Comparison of ENCODE assay signal across 13 cellular contexts in the genomic region with DNA sequence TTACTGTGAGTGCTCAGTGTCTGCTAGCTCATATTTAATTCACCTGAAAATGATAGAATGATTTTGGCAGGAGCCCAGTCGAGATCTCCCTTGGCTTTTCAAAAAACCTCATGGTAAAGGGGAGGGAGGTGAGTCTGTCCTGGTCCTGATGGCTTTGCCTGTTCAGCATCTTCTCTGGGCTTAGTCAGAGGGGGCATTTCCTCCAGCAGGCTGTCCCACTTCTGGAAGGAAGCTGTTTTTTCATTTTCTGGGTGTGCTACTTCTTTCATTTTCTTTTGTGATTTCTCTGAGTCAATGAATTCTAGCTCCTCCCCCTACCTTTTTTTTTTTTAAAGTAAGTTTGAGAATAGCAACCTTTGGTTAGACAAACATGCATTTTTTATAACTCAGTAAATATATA. TPM values are rescaled to one million over a fixed set of nuclear protein-coding genes. Genes with fewer than 3 reads are reported as not detected.
DNase-seq lines count a peak whose midpoint lies in the region; ATAC-seq and TF ChIP-seq lines count a peak whose summit lies in the region.
"Had no signal": no experiment of that assay in that cellular context is flagged by ENCODE, and none has a peak within 500 bp of the region (broad histone marks: within the 10 kb centered on the region; RNA-seq: fewer than 3 reads in every experiment).

No MANE protein-coding gene starts in this region.

- no peaks in the 10 kb centered on the region for H4K20me1 ChIP-seq in DND-41 (ENCODE audit: insufficient read depth, low read length)
- no peaks in the 10 kb centered on the region for H4K20me1 ChIP-seq in MM.1S (ENCODE audit: insufficient read depth, low read length)
- H4K20me1 ChIP-seq in hepatocyte (ENCODE audit: insufficient read depth, poor library complexity, severe bottlenecking), result no peaks in the 10 kb centered on the region

- peak; percentile 66 for ATAC-seq in DND-41 (ENCODE audit: insufficient read depth, low read depth)
- peak; percentile 58 for ATAC-seq in GM18867 (IDR thresholded peaks at IDR 0.05; ENCODE audit: unreplicated experiment)
- ATAC-seq in GM18858 (IDR thresholded peaks at IDR 0.05; ENCODE audit: unreplicated experiment), result no peak

- H3K9me3 ChIP-seq in DND-41 (ENCODE audit: insufficient read depth, low read length, severe bottlenecking) (no peaks in the 10 kb centered on the region), MM.1S (replicated peaks; ENCODE audit: insufficient read depth, low read length) (no peaks in the 10 kb centered on the region), hepatocyte (ENCODE audit: low read depth) (no peaks in the 10 kb centered on the region)

- H2BK120ac ChIP-seq in mesendoderm (ENCODE audit: low read depth, low read length), result no peak overlapping the region

- no peak overlapping the region for H2BK15ac ChIP-seq in mesendoderm (replicated peaks; ENCODE audit: low read depth)

- no peaks in the 10 kb centered on the region for H3K79me2 ChIP-seq in DND-41 (ENCODE audit: insufficient read depth, low read length)
- H3K79me2 ChIP-seq in MM.1S (ENCODE audit: low read length), result no peaks in the 10 kb centered on the region
- H3K79me2 ChIP-seq in hepatocyte, result no peaks in the 10 kb centered on the region
- no peaks in the 10 kb centered on the region for H3K79me2 ChIP-seq in mesendoderm (ENCODE audit: control insufficient read depth, insufficient read depth, low read length)

- H4K8ac ChIP-seq in mesendoderm (ENCODE audit: low read depth, low read length), result no peak overlapping the region

- no peak overlapping the region for H3K9ac ChIP-seq in DND-41 (ENCODE audit: low read depth, low read length)
- H3K9ac ChIP-seq in MM.1S (ENCODE audit: low read length), result peak overlapping the region; percentile 8; the same call in 1 of the 2 replicates
- no peak overlapping the region for H3K9ac ChIP-seq in mesendoderm (ENCODE audit: low read length)

- H3K9me2 ChIP-seq in MM.1S (replicated peaks; ENCODE audit: insufficient read depth, low read length) (no peaks in the 10 kb centered on the region), hepatocyte (replicated peaks; ENCODE audit: insufficient read depth) (no peaks in the 10 kb centered on the region)

- H3K36me3 ChIP-seq in DND-41 (ENCODE audit: insufficient read depth, low read length), result no peaks in the 10 kb centered on the region
- no peaks in the 10 kb centered on the region for H3K36me3 ChIP-seq in MM.1S (replicated peaks; ENCODE audit: insufficient read depth, low read length)
- H3K36me3 ChIP-seq in hepatocyte (replicated peaks; ENCODE audit: insufficient read depth, low read depth), result no peaks in the 10 kb centered on the region
- no peaks in the 10 kb centered on the region for H3K36me3 ChIP-seq in mesendoderm (ENCODE audit: control insufficient read depth, insufficient read depth, low read length)

- H3K79me1 ChIP-seq in mesendoderm (ENCODE audit: low read length), result no peaks in the 10 kb centered on the region

- H3K27me3 ChIP-seq in DND-41 (ENCODE audit: insufficient read depth, low read length, poor library complexity) (no peaks in the 10 kb centered on the region), MM.1S (replicated peaks; ENCODE audit: insufficient read depth, low read length) (no peaks in the 10 kb centered on the region), hepatocyte (no peaks in the 10 kb centered on the region), mesendoderm (ENCODE audit: insufficient read depth, low read length, poor library complexity) (no peaks in the 10 kb centered on the region)

- DNase-seq in DND-41 (no peak), MM.1S (peak; percentile 51), choroid plexus epithelial cell (ENCODE audit: low read depth) (peak; percentile 29), hepatocyte (ENCODE audit: low spot score) (no peak), mesendoderm (no peak)
- no peak for DNase-seq in activated CD4-positive, CD25-positive, alpha-beta regulatory T cell (lab: John Stamatoyannopoulos, UW)
- DNase-seq: DMS79 treated with DMSO at 0.1 percent for 48 hours; NCI-H1092 treated with DMSO at 0.1 percent for 48 hours; retina; stimulated activated naive CD4-positive, alpha-beta T cell; SW 1271 had no signal

- H3K4me1 ChIP-seq in DND-41 (ENCODE audit: insufficient read depth, low read length) (peaks cover 6% of the 10 kb centered on the region; the same call in 1 of the 2 replicates), MM.1S (ENCODE audit: low read length) (peaks cover 14% of the 10 kb centered on the region), hepatocyte (ENCODE audit: insufficient read depth) (no peaks in the 10 kb centered on the region), mesendoderm (ENCODE audit: control insufficient read depth, low read depth, low read length) (no peaks in the 10 kb centered on the region)

- H2AK5ac ChIP-seq in mesendoderm (ENCODE audit: low read length), result no peak overlapping the region

- no peak overlapping the region for H3K56ac ChIP-seq in mesendoderm (ENCODE audit: low read length)

- H3K4me3 ChIP-seq in DND-41 (ENCODE audit: low read depth in 1 of 2, low read length in 2 of 2) (no peak overlapping the region), MM.1S (ENCODE audit: low read length) (no peak overlapping the region), choroid plexus epithelial cell (ENCODE audit: low read depth, low read length) (no peak overlapping the region), hepatocyte (no peak overlapping the region), mesendoderm (ENCODE audit: low read length) (no peak overlapping the region)

- H3K23ac ChIP-seq in mesendoderm (ENCODE audit: low read length), result no peak overlapping the region

- H3K4me2 ChIP-seq in DND-41 (ENCODE audit: insufficient read depth, low read length) (no peak overlapping the region), MM.1S (ENCODE audit: low read depth, low read length) (peak overlapping the region; percentile 54), hepatocyte (no peak overlapping the region), mesendoderm (ENCODE audit: low read length) (no peak overlapping the region)

- WGBS in hepatocyte (ENCODE audit: low lambda C conversion rate, missing lambda C conversion rate), result 83% methylated on average over 1 of the region's 1 CpG
- WGBS in mesendoderm (ENCODE audit: extremely low coverage, insufficient coverage, low lambda C conversion rate), result no CpG with 5 or more reads among the region's 1 CpG

- no peak overlapping the region for H2AFZ ChIP-seq in DND-41 (ENCODE audit: low read depth, low read length)
- H2AFZ ChIP-seq in MM.1S (ENCODE audit: low read length), result peak overlapping the region; percentile 63
- no peak overlapping the region for H2AFZ ChIP-seq in hepatocyte

- no peak overlapping the region for H4K5ac ChIP-seq in mesendoderm (ENCODE audit: low read length)

- no peak overlapping the region for H3K4ac ChIP-seq in mesendoderm (ENCODE audit: low read depth, low read length)

- no peaks in the 10 kb centered on the region; the same call in 1 of the 2 replicates for H3F3A ChIP-seq in MM.1S (ENCODE audit: insufficient read depth, low read length)

- H3K18ac ChIP-seq in mesendoderm (ENCODE audit: low read length), result no peak overlapping the region

- no peak overlapping the region for H2BK5ac ChIP-seq in mesendoderm (ENCODE audit: low read length)

- H3K27ac ChIP-seq in DND-41 (ENCODE audit: low read length) (no peak overlapping the region), MM.1S (ENCODE audit: low read length) (peak overlapping the region; percentile 42; the same call in 1 of the 2 replicates), hepatocyte (no peak overlapping the region), mesendoderm (ENCODE audit: low read depth, low read length) (no peak overlapping the region)

- TF ChIP-seq CTCF in DND-41 (IDR thresholded peaks at IDR 0.05; ENCODE audit: borderline replicate concordance, extremely low read depth, low read length, poor library complexity, severe bottlenecking), result no peak
- no peak for TF ChIP-seq CTCF in MM.1S (IDR thresholded peaks at IDR 0.05; ENCODE audit: low read length)
- peak; percentile 7 for TF ChIP-seq CTCF in choroid plexus epithelial cell (conservative IDR thresholded peaks at IDR 0.05; ENCODE audit: low read depth, low read length)
- TF ChIP-seq CTCF in hepatocyte (IDR thresholded peaks at IDR 0.05; ENCODE audit: poor library complexity), result no peak

RNA-seq across cellular contexts. Expression of a gene that starts 58.8 kb away (rescaled TPM):
- 48.6 and 57.6 TPM in 2 replicates for total RNA-seq in hepatocyte
- 34.0 and 39.9 TPM in 2 replicates for polyA plus RNA-seq in hepatocyte
- polyA plus RNA-seq in mesendoderm (2013, experiment 1 of 2), result 39.5 TPM
- polyA plus RNA-seq in mesendoderm (2013, experiment 2 of 2), result 41.3 TPM

Comparison
In these comparisons a context has a peak if more than half of its experiments do, and no peak if none do; other contexts are left out.
1. DNase-seq: peak in MM.1S (single experiment) and choroid plexus epithelial cell (single experiment); none in DND-41 (single experiment), hepatocyte (single experiment), mesendoderm (single experiment) and activated CD4-positive, CD25-positive, alpha-beta regulatory T cell (0 of 4).